In genomic region chr1:19342077-19342775, GRCh38 we compare ENCODE assay signal across 1 cellular context.
TF ChIP-seq lines count a peak whose summit lies in the region.

No MANE protein-coding gene starts in this region.

TF ChIP-seq in IMR-90, 13 proteins besides CTCF, POLR2A, EP300 and RAD21 (continued from another document):
- TF ChIP-seq RFX5 (IDR thresholded peaks at IDR 0.05; ENCODE audit: low read depth, low read length) (no peak), NFE2L2 (IDR thresholded peaks at IDR 0.05; ENCODE audit: low read depth, low read length) (no peak), CHD1 (IDR thresholded peaks at IDR 0.05; ENCODE audit: low read depth, low read length) (no peak), USF2 (IDR thresholded peaks at IDR 0.05; ENCODE audit: low read depth, low read length) (no peak), ELK1 (IDR thresholded peaks at IDR 0.05; ENCODE audit: borderline replicate concordance, low read depth, low read length) (no peak), BHLHE40 (IDR thresholded peaks at IDR 0.05; ENCODE audit: low read depth, low read length) (no peak)
